In genomic region chr7:116511552-116512523, GRCh38 we compare ENCODE assay signal across 8 cellular contexts. TPM values are rescaled to one million over a fixed set of nuclear protein-coding genes. Genes with fewer than 3 reads are reported as not detected.
DNase-seq lines count a peak whose midpoint lies in the region; ATAC-seq and TF ChIP-seq lines count a peak whose summit lies in the region.

No MANE protein-coding gene starts in this region.

- peak; percentile 7 to 12 for TF ChIP-seq RAD21 in liver (IDR thresholded peaks at IDR 0.05)

- H3K9ac ChIP-seq in liver (ENCODE audit: low read depth in 1 of 2, low read length in 2 of 2): peak overlapping the region; percentile 45 to 49

- 35% methylated on average over 12 of the region's 12 CpGs for WGBS in liver
- WGBS in upper lobe of left lung, 2 donors: 53 to 55% methylated on average over 12 of the region's 12 CpGs

- TF ChIP-seq CTCF in liver (IDR thresholded peaks at IDR 0.05; ENCODE audit: low read depth, low read length, missing input control) (no peak), upper lobe of left lung (IDR thresholded peaks at IDR 0.05) (no peak)

- H3K4me1 ChIP-seq in liver (ENCODE audit: control insufficient read depth in 4 of 4, insufficient read depth in 4 of 4, low read length in 3 of 4) (peaks cover 0 to 14% (median 8%) of the 10 kb centered on the region in 4 donors), upper lobe of left lung (peaks cover 6 to 20% (median 12%) of the 10 kb centered on the region in 4 donors)

- H3K9me3 ChIP-seq in liver (ENCODE audit: control insufficient read depth in 4 of 4, low read length in 3 of 4) (no peaks in the 10 kb centered on the region), upper lobe of left lung (no peaks in the 10 kb centered on the region)

- peak overlapping the region; percentile 90 to 93 for H3K27ac ChIP-seq in liver (ENCODE audit: low read depth in 1 of 2, low read length in 2 of 2)
- H3K27ac ChIP-seq in upper lobe of left lung: peak overlapping the region; percentile 58 to 83 (median 64)

- no peak for DNase-seq in Right ventricle myocardium inferior (ENCODE audit: missing footprints)
- no peak for DNase-seq in cardiac septum (ENCODE audit: low spot score)
- peak; percentile 44 for DNase-seq in NCI-H2029 (lab: John Stamatoyannopoulos, UW)
- DNase-seq in astrocyte of the hippocampus (ENCODE audit: low read depth, low spot score): peak; percentile 42
- DNase-seq in upper lobe of left lung: no peak
- DNase-seq in NCI-H2227 (lab: John Stamatoyannopoulos, UW; ENCODE audit: unreplicated experiment): no peak

- TF ChIP-seq EP300 in upper lobe of left lung (IDR thresholded peaks at IDR 0.05): no peak

- peaks cover 0 to 3% (median 1%) of the 10 kb centered on the region in 4 donors for H3K36me3 ChIP-seq in liver (ENCODE audit: control insufficient read depth in 4 of 4, insufficient read depth in 3 of 4, low read depth in 1 of 4, low read length in 3 of 4)
- H3K36me3 ChIP-seq in upper lobe of left lung: peaks cover 0 to 9% (median 0%) of the 10 kb centered on the region in 4 donors

- H3K27me3 ChIP-seq in liver (ENCODE audit: control insufficient read depth in 4 of 4, insufficient read depth in 4 of 4, low read length in 3 of 4) (no peaks in the 10 kb centered on the region), upper lobe of left lung (no peaks in the 10 kb centered on the region)

- H3K4me3 ChIP-seq in liver (ENCODE audit: low read depth in 1 of 3, low read length in 3 of 3) (peak overlapping the region; percentile 59 to 78 (median 59)), upper lobe of left lung (peak overlapping the region in 3 of 4 donors; percentile 36 to 51 (median 46))

- intact Hi-C loops in Right ventricle myocardium inferior (cut with DNase I): loop anchor here (1.0 to 5.0 kb wide), 2 partner anchors 12 to 160 kb away; no protein-coding TSS in a partner anchor
- intact Hi-C loops in cardiac septum (cut with DNase I): loop anchor here (2.0 kb wide), 1 partner anchor 13 kb away; the partner anchor contains the start of gene CAV1

- TF ChIP-seq POLR2A in upper lobe of left lung (IDR thresholded peaks at IDR 0.05): no peak

- ATAC-seq in Right ventricle myocardium inferior: peak; percentile 93
- ATAC-seq in HG02759 (IDR thresholded peaks at IDR 0.05; ENCODE audit: unreplicated experiment): peak; percentile 99
- ATAC-seq in upper lobe of left lung (ENCODE audit: low FRiP score in 2 of 2): peak; percentile 53 to 61

TF ChIP-seq in liver, 16 proteins besides CTCF, POLR2A, EP300 and RAD21:
- TF ChIP-seq RXRA (IDR thresholded peaks at IDR 0.05): no peak
- no peak for TF ChIP-seq GABPA (IDR thresholded peaks at IDR 0.05 in 1 of 2, conservative IDR thresholded peaks at IDR 0.05 in 1 of 2)
- TF ChIP-seq FOXA2 (IDR thresholded peaks at IDR 0.05): no peak
- no peak for TF ChIP-seq SP1 (IDR thresholded peaks at IDR 0.05)
- TF ChIP-seq YY1 (IDR thresholded peaks at IDR 0.05): peak; percentile 75
- TF ChIP-seq FOXA1 (IDR thresholded peaks at IDR 0.05): peak; percentile 13
- TF ChIP-seq REST (IDR thresholded peaks at IDR 0.05): no peak
- peak; percentile 55 for TF ChIP-seq ZBTB33 (IDR thresholded peaks at IDR 0.05)
- TF ChIP-seq EGR1 (IDR thresholded peaks at IDR 0.05; ENCODE audit: low read depth in 2 of 2): no peak
- TF ChIP-seq, protein P1, sequence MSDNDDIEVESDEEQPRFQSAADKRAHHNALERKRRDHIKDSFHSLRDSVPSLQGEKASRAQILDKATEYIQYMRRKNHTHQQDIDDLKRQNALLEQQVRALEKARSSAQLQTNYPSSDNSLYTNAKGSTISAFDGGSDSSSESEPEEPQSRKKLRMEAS (IDR thresholded peaks at IDR 0.05): peak; percentile 92
- peak in 1 of 2 donors; percentile 41 for TF ChIP-seq JUND (IDR thresholded peaks at IDR 0.05)
- TF ChIP-seq TAF1 (conservative IDR thresholded peaks at IDR 0.05): no peak
- TF ChIP-seq HNF4G (IDR thresholded peaks at IDR 0.05): no peak
- no peak for TF ChIP-seq ATF3 (IDR thresholded peaks at IDR 0.05)
- TF ChIP-seq NR2F2 (IDR thresholded peaks at IDR 0.05): peak; percentile 16
- no peak for TF ChIP-seq HNF4A (conservative IDR thresholded peaks at IDR 0.05)

RNA-seq across cellular contexts. Expression of gene CAV2, which starts 12.3 kb away (rescaled TPM):
- total RNA-seq in Right ventricle myocardium inferior (239 TPM), cardiac septum (311 TPM), liver (10 to 100 TPM in 1 of 2 donors, 1 to 10 TPM in 1; 6.8 to 16.2 TPM), upper lobe of left lung (100 to 1,000 TPM in 5 of 6 donors, 10 to 100 TPM in 1; 56.6 to 385 (median 183) TPM)
- polyA plus RNA-seq in liver: 10 to 100 TPM; 23.6 to 29.7 TPM

RNA-seq across cellular contexts. Expression of gene CAV1, which starts 13.0 kb away (rescaled TPM):
- 387 TPM for total RNA-seq in Right ventricle myocardium inferior
- 311 TPM for total RNA-seq in cardiac septum
- total RNA-seq in liver: 10 to 100 TPM; 11.8 to 13.4 TPM
- 10 to 100 TPM in 1 of 2 donors, 1 to 10 TPM in 1; 9.9 to 11.4 TPM for polyA plus RNA-seq in liver
- total RNA-seq in upper lobe of left lung: 100 to 1,000 TPM; 207 to 951 (median 552) TPM

Comparison
In these comparisons a context has a peak if more than half of its experiments do, and no peak if none do; other contexts are left out.
1. DNase-seq: peak in NCI-H2029 (single experiment) and astrocyte of the hippocampus (single experiment); none in Right ventricle myocardium inferior (single experiment), cardiac septum (single experiment), upper lobe of left lung (0 of 2) and NCI-H2227 (single experiment).
2. RNA of gene CAV1, which starts 13.0 kb away (total RNA-seq): 207 to 951 TPM in upper lobe of left lung, 387 TPM in Right ventricle myocardium inferior (single experiment) and 311 TPM in cardiac septum (single experiment); 11.8 to 13.4 TPM in liver; every median in the first group is over 10 times any median in the second.
3. Peak in every context shown above with its lines, with median percentiles within 50 percentile points of each other: ATAC-seq.